21 cellular contexts compared by ENCODE assay signal in genomic region chr7:115679423-115679822, GRCh38.
"Had no signal": no experiment of that assay in that cellular context is flagged by ENCODE, and none has a peak within 500 bp of the region (broad histone marks: within the 10 kb centered on the region; RNA-seq: fewer than 3 reads in every experiment).

No MANE protein-coding gene starts in this region.

- H3K4me3 ChIP-seq: ascending aorta, breast epithelium, cardiac muscle cell, colonic mucosa, dorsolateral prefrontal cortex had no signal

- ATAC-seq: activated CD4-positive, alpha-beta T cell treated with anti-CD3 and anti-CD28 coated beads for 36 hours; activated CD8-positive, alpha-beta memory T cell treated with anti-CD3 and anti-CD28 coated beads, Interleukin-2, amount 10 ng/mL, durations not matched to agents 7 days and 5 days; activated CD8-positive, alpha-beta T cell treated with anti-CD3 and anti-CD28 coated beads, Interleukin-2, amount 10 ng/mL, durations not matched to agents 7 days and 5 days had no signal

- H3K36me3 ChIP-seq: ascending aorta, breast epithelium, cardiac muscle cell, colonic mucosa had no signal

- H3K9me3 ChIP-seq: ascending aorta, breast epithelium, colonic mucosa had no signal

- H3K27me3 ChIP-seq: ascending aorta, breast epithelium, cardiac muscle cell, colonic mucosa had no signal

- DNase-seq: activated CD4-positive, alpha-beta memory T cell treated with anti-CD3 and anti-CD28 coated beads for 36 hours; activated CD4-positive, alpha-beta T cell treated with anti-CD3 and anti-CD28 coated beads for 36 hours; activated CD4-positive, alpha-beta T cell treated with anti-CD3 and anti-CD28 coated beads, Interleukin-2, amount 10 ng/mL, durations not matched to agents 24 days and 14 days; activated CD4-positive, CD25-positive, alpha-beta regulatory T cell; activated CD4-positive, CD25-positive, alpha-beta regulatory T cell treated with anti-CD3 and anti-CD28 coated beads, Interleukin-2, amount 50 U/mL, for 72 hours; activated CD8-positive, alpha-beta memory T cell treated with anti-CD3 and anti-CD28 coated beads, Interleukin-2, amount 10 ng/mL, durations not matched to agents 7 days and 5 days; activated CD8-positive, alpha-beta memory T cell treated with anti-CD3 and anti-CD28 coated beads, Interleukin-2, amount 50 U/mL, for 4 hours; activated effector memory CD4-positive, alpha-beta T cell treated with anti-CD3 and anti-CD28 coated beads, Interleukin-2, amount 50 U/mL, for 16 hours; activated naive CD8-positive, alpha-beta T cell treated with anti-CD3 and anti-CD28 coated beads, Interleukin-2, amount 10 ng/mL, durations not matched to agents 7 days and 5 days; activated T-cell treated with anti-CD3 and anti-CD28 coated beads, Interleukin-2, amount 50 U/mL, for 1 hour; activated T-cell treated with anti-CD3 and anti-CD28 coated beads, Interleukin-2, amount 50 U/mL, for 48 hours; central memory CD4-positive, alpha-beta T cell; cerebellar nuclear complex; dorsolateral prefrontal cortex; effector memory CD4-positive, alpha-beta T cell; foreskin melanocyte had no signal

- H3K27ac ChIP-seq: ascending aorta, breast epithelium, cardiac muscle cell, dorsolateral prefrontal cortex had no signal

- H3K4me1 ChIP-seq: ascending aorta, breast epithelium, colonic mucosa had no signal
